In genomic region chr20:1273366-1273765, GRCh38 we compare ENCODE assay signal across 23 cellular contexts. TPM values are rescaled to one million over a fixed set of nuclear protein-coding genes. Genes with fewer than 3 reads are reported as not detected.
"Had no signal": no experiment of that assay in that cellular context is flagged by ENCODE, and none has a peak within 500 bp of the region (broad histone marks: within the 10 kb centered on the region; RNA-seq: fewer than 3 reads in every experiment).

No MANE protein-coding gene starts in this region.

- H3K9ac ChIP-seq: parathyroid adenoma had no signal

- H3K4me3 ChIP-seq: body of pancreas, heart left ventricle had no signal

- H3K27ac Mint-ChIP-seq: activated naive CD8-positive, alpha-beta T cell treated with anti-CD3 and anti-CD28 coated beads for 36 hours; activated T-helper 1 cell treated with anti-CD3 and anti-CD28 coated beads, Interleukin-12 subunit alpha, Interleukin-12 subunit beta, Interleukin-2, Interleukin-4 antibody, amounts not matched to agents 30 ng/mL and 10 ng/mL and 1 ng/mL, durations not matched to agents 14 hours and 24 hours and 36 hours; endodermal cell; stimulated activated naive B cell treated with anti-CD40 and anti-IgM and Interleukin-4, amounts not matched to agents 10 μg/mL and 1 μg/mL and 100 μg/mL, for 72 hours; T-helper 1 cell treated with Interleukin-12 subunit alpha and Interleukin-12 subunit beta and Interleukin-4 antibody, amounts not matched to agents 30 μg/mL and 1 μg/mL, for 36 hours had no signal

- H3K4me1 ChIP-seq: body of pancreas had no signal

- H3K4me1 Mint-ChIP-seq: endodermal cell; stimulated activated naive B cell treated with anti-CD40 and anti-IgM and Interleukin-4, amounts not matched to agents 10 μg/mL and 1 μg/mL and 100 μg/mL, for 72 hours had no signal

- DNase-seq: activated CD4-positive, alpha-beta T cell treated with anti-CD3 and anti-CD28 coated beads, Interleukin-2, amount 50 U/mL, for 1 hour; activated CD4-positive, CD25-positive, alpha-beta regulatory T cell treated with anti-CD3 and anti-CD28 coated beads, Interleukin-2, amount 50 U/mL, for 72 hours; activated naive CD4-positive, alpha-beta T cell; activated naive CD8-positive, alpha-beta T cell treated with anti-CD3 and anti-CD28 coated beads for 36 hours; activated T-cell treated with anti-CD3 and anti-CD28 coated beads for 4 hours; body of pancreas; endodermal cell; foreskin melanocyte; heart left ventricle; kidney; mesenchymal stem cell; stimulated activated CD4-positive, alpha-beta T cell treated with anti-CD3 and anti-CD28 coated beads, Interleukin-4, amount 100 ng/mL, for 4 hours; stimulated activated naive B cell treated with anti-CD40 and anti-IgM and Interleukin-4, amounts not matched to agents 10 μg/mL and 1 μg/mL and 100 μg/mL, for 72 hours had no signal

- H3K27me3 ChIP-seq: body of pancreas, heart left ventricle had no signal

- ATAC-seq: body of pancreas; heart left ventricle; sciatic nerve; stimulated activated naive B cell treated with anti-CD40 and anti-IgM and Interleukin-4, amounts not matched to agents 10 μg/mL and 1 μg/mL and 100 μg/mL, for 72 hours had no signal

- H3K36me3 Mint-ChIP-seq: activated naive CD8-positive, alpha-beta T cell treated with anti-CD3 and anti-CD28 coated beads for 36 hours; stimulated activated naive B cell treated with anti-CD40 and anti-IgM and Interleukin-4, amounts not matched to agents 10 μg/mL and 1 μg/mL and 100 μg/mL, for 72 hours had no signal

- H3K4me3 Mint-ChIP-seq: activated naive CD8-positive, alpha-beta T cell treated with anti-CD3 and anti-CD28 coated beads for 36 hours; activated T-helper 1 cell treated with anti-CD3 and anti-CD28 coated beads, Interleukin-12 subunit alpha, Interleukin-12 subunit beta, Interleukin-2, Interleukin-4 antibody, amounts not matched to agents 30 ng/mL and 10 ng/mL and 1 ng/mL, durations not matched to agents 14 hours and 24 hours and 36 hours; endodermal cell; nephron; stimulated activated naive B cell treated with anti-CD40 and anti-IgM and Interleukin-4, amounts not matched to agents 10 μg/mL and 1 μg/mL and 100 μg/mL, for 72 hours; T-helper 1 cell treated with Interleukin-12 subunit alpha and Interleukin-12 subunit beta and Interleukin-4 antibody, amounts not matched to agents 30 μg/mL and 1 μg/mL, for 36 hours had no signal

- H3K9me3 ChIP-seq: body of pancreas, heart left ventricle had no signal

- H3K27ac ChIP-seq: body of pancreas, epithelial cell of prostate, heart left ventricle, parathyroid adenoma had no signal

- H3K9me3 Mint-ChIP-seq: activated naive CD8-positive, alpha-beta T cell treated with anti-CD3 and anti-CD28 coated beads for 36 hours; activated T-helper 1 cell treated with anti-CD3 and anti-CD28 coated beads, Interleukin-12 subunit alpha, Interleukin-12 subunit beta, Interleukin-2, Interleukin-4 antibody, amounts not matched to agents 30 ng/mL and 10 ng/mL and 1 ng/mL, durations not matched to agents 14 hours and 24 hours and 36 hours; endodermal cell; nephron; stimulated activated naive B cell treated with anti-CD40 and anti-IgM and Interleukin-4, amounts not matched to agents 10 μg/mL and 1 μg/mL and 100 μg/mL, for 72 hours; T-helper 1 cell treated with Interleukin-12 subunit alpha and Interleukin-12 subunit beta and Interleukin-4 antibody, amounts not matched to agents 30 μg/mL and 1 μg/mL, for 36 hours had no signal

- H3K27me3 Mint-ChIP-seq: activated naive CD8-positive, alpha-beta T cell treated with anti-CD3 and anti-CD28 coated beads for 36 hours; stimulated activated naive B cell treated with anti-CD40 and anti-IgM and Interleukin-4, amounts not matched to agents 10 μg/mL and 1 μg/mL and 100 μg/mL, for 72 hours had no signal

RNA-seq across cellular contexts. Expression of gene RAD21L1, which starts 47.5 kb away (rescaled TPM):
- total RNA-seq: activated CD8-positive, alpha-beta memory T cell treated with anti-CD3 and anti-CD28 coated beads for 36 hours; activated naive CD8-positive, alpha-beta T cell treated with anti-CD3 and anti-CD28 coated beads for 36 hours; activated T-helper 1 cell treated with anti-CD3 and anti-CD28 coated beads, Interleukin-12 subunit alpha, Interleukin-12 subunit beta, Interleukin-2, Interleukin-4 antibody, amounts not matched to agents 30 ng/mL and 10 ng/mL and 1 ng/mL, durations not matched to agents 14 hours and 24 hours and 36 hours; body of pancreas; cardiac septum; heart left ventricle; kidney; mucosa of gallbladder; sciatic nerve; ureter had no signal
